In genomic region chr6:52146851-52147445, GRCh38 we compare ENCODE assay signal across 33 cellular contexts. TPM values are rescaled to one million over a fixed set of nuclear protein-coding genes. Genes with fewer than 3 reads are reported as not detected.
"Had no signal": no experiment of that assay in that cellular context is flagged by ENCODE, and none has a peak within 500 bp of the region (broad histone marks: within the 10 kb centered on the region; RNA-seq: fewer than 3 reads in every experiment).

No MANE protein-coding gene starts in this region.

- H3K4me1 Mint-ChIP-seq: activated B cell treated with CpG ODN at 0.5 μM for 24 hours; activated naive CD4-positive, alpha-beta T cell treated with anti-CD3 and anti-CD28 coated beads, Interleukin-2, amount 50 U/mL, for 24 hours; activated naive CD8-positive, alpha-beta T cell treated with anti-CD3 and anti-CD28 coated beads, Interleukin-2, amount 10 ng/mL, durations not matched to agents 7 days and 5 days had no signal

- H3K36me3 Mint-ChIP-seq: activated naive CD4-positive, alpha-beta T cell treated with anti-CD3 and anti-CD28 coated beads, Interleukin-2, amount 50 U/mL, for 24 hours; activated naive CD8-positive, alpha-beta T cell treated with anti-CD3 and anti-CD28 coated beads, Interleukin-2, amount 10 ng/mL, durations not matched to agents 7 days and 5 days had no signal

- H3K4me1 ChIP-seq: ascending aorta, Peyer's patch, SJSA1 had no signal

- H3K4me3 ChIP-seq: ascending aorta, Peyer's patch, SJSA1 had no signal

- H3K36me3 ChIP-seq: ascending aorta, Peyer's patch, SJSA1 had no signal

- H3K9me3 ChIP-seq: ascending aorta, Peyer's patch, SJSA1 had no signal

- DNase-seq: activated B cell treated with CpG ODN at 0.5 μM for 24 hours; activated CD4-positive, alpha-beta memory T cell treated with anti-CD3 and anti-CD28 coated beads, Interleukin-2, amount 10 ng/mL, durations not matched to agents 7 days and 5 days; activated CD4-positive, alpha-beta T cell treated with anti-CD3 and anti-CD28 coated beads for 4 hours; activated CD4-positive, alpha-beta T cell treated with anti-CD3 and anti-CD28 coated beads, Interleukin-2, amount 50 U/mL, for 1 hour; activated CD4-positive, CD25-positive, alpha-beta regulatory T cell treated with anti-CD3 and anti-CD28 coated beads, Interleukin-2, amount 50 U/mL, for 72 hours; activated CD8-positive, alpha-beta memory T cell treated with anti-CD3 and anti-CD28 coated beads for 24 hours; activated gamma-delta T cell; activated naive CD4-positive, alpha-beta T cell treated with Interleukin-2 at 50 U/mL for 16 hours; activated naive CD8-positive, alpha-beta T cell treated with anti-CD3 and anti-CD28 coated beads, Interleukin-2, amount 10 ng/mL, durations not matched to agents 7 days and 5 days; activated T-cell treated with anti-CD3 and anti-CD28 coated beads, Interleukin-2, amount 50 U/mL, for 24 hours; amygdala; NCI-H1105; NCI-H1417 treated with DMSO at 0.1 percent for 48 hours; NCI-H1930; NCI-H2081 treated with DMSO at 0.1 percent for 48 hours; NCI-H345; NCI-H524 treated with DMSO at 0.1 percent for 48 hours; Peyer's patch; RPMI8226; SHP77 treated with DMSO at 0.1 percent for 48 hours; SW 1271; T-helper 1 cell; T-helper 2 cell; T-helper 9 cell had no signal

- H3K9me3 Mint-ChIP-seq: activated B cell treated with CpG ODN at 0.5 μM for 24 hours; activated CD4-positive, alpha-beta memory T cell treated with anti-CD3 and anti-CD28 coated beads, Interleukin-2, amount 10 ng/mL, durations not matched to agents 7 days and 5 days; activated naive CD4-positive, alpha-beta T cell treated with anti-CD3 and anti-CD28 coated beads, Interleukin-2, amount 50 U/mL, for 24 hours; activated naive CD8-positive, alpha-beta T cell treated with anti-CD3 and anti-CD28 coated beads, Interleukin-2, amount 10 ng/mL, durations not matched to agents 7 days and 5 days; activated T-cell treated with anti-CD3 and anti-CD28 coated beads, Interleukin-2, amount 50 U/mL, for 24 hours; activated T-helper 2 cell treated with anti-CD3 and anti-CD28 coated beads, Interferon-gamma antibody, Interleukin-2, Interleukin-4, amounts not matched to agents 10 μg/mL and 5 μg/mL and 100 μg/mL, durations not matched to agents 14 hours and 24 hours and 36 hours had no signal

- H3K27ac ChIP-seq: ascending aorta, Peyer's patch, SJSA1, VCaP had no signal

- H3K4me3 Mint-ChIP-seq: activated B cell treated with CpG ODN at 0.5 μM for 24 hours; activated CD4-positive, alpha-beta memory T cell treated with anti-CD3 and anti-CD28 coated beads, Interleukin-2, amount 10 ng/mL, durations not matched to agents 7 days and 5 days; activated naive CD4-positive, alpha-beta T cell treated with anti-CD3 and anti-CD28 coated beads, Interleukin-2, amount 50 U/mL, for 24 hours; activated naive CD8-positive, alpha-beta T cell treated with anti-CD3 and anti-CD28 coated beads, Interleukin-2, amount 10 ng/mL, durations not matched to agents 7 days and 5 days; activated T-cell treated with anti-CD3 and anti-CD28 coated beads, Interleukin-2, amount 50 U/mL, for 24 hours had no signal

- H3K27me3 ChIP-seq: ascending aorta, Peyer's patch had no signal

- H3K27ac Mint-ChIP-seq: activated B cell treated with CpG ODN at 0.5 μM for 24 hours; activated CD4-positive, alpha-beta memory T cell treated with anti-CD3 and anti-CD28 coated beads, Interleukin-2, amount 10 ng/mL, durations not matched to agents 7 days and 5 days; activated naive CD4-positive, alpha-beta T cell treated with anti-CD3 and anti-CD28 coated beads, Interleukin-2, amount 50 U/mL, for 24 hours; activated naive CD8-positive, alpha-beta T cell treated with anti-CD3 and anti-CD28 coated beads, Interleukin-2, amount 10 ng/mL, durations not matched to agents 7 days and 5 days; activated T-cell treated with anti-CD3 and anti-CD28 coated beads, Interleukin-2, amount 50 U/mL, for 24 hours; activated T-helper 2 cell treated with anti-CD3 and anti-CD28 coated beads, Interferon-gamma antibody, Interleukin-2, Interleukin-4, amounts not matched to agents 10 μg/mL and 5 μg/mL and 100 μg/mL, durations not matched to agents 14 hours and 24 hours and 36 hours had no signal

RNA-seq across cellular contexts. Expression of gene IL17A, which starts 39.2 kb away (rescaled TPM):
- total RNA-seq: activated B cell treated with CpG ODN at 0.5 μM for 24 hours; activated naive CD8-positive, alpha-beta T cell treated with anti-CD3 and anti-CD28 coated beads, Interleukin-2, amount 10 ng/mL, durations not matched to agents 7 days and 5 days; ascending aorta; cardiac septum; MCF 10A; NCI-H460; Peyer's patch; SJSA1 had no signal
- polyA plus RNA-seq: adipose tissue had no signal

RNA-seq across cellular contexts. Expression of gene PKHD1, which starts 59.5 kb away (rescaled TPM):
- total RNA-seq: activated B cell treated with CpG ODN at 0.5 μM for 24 hours; activated CD4-positive, alpha-beta memory T cell treated with anti-CD3 and anti-CD28 coated beads, Interleukin-2, amount 10 ng/mL, durations not matched to agents 7 days and 5 days; activated naive CD8-positive, alpha-beta T cell treated with anti-CD3 and anti-CD28 coated beads, Interleukin-2, amount 10 ng/mL, durations not matched to agents 7 days and 5 days; activated T-helper 2 cell treated with anti-CD3 and anti-CD28 coated beads, Interferon-gamma antibody, Interleukin-2, Interleukin-4, amounts not matched to agents 10 μg/mL and 5 μg/mL and 100 μg/mL, durations not matched to agents 14 hours and 24 hours and 36 hours; ascending aorta; MCF 10A; NCI-H460 had no signal
